ENCODE assay signal across 8 cellular contexts in the genomic region with DNA sequence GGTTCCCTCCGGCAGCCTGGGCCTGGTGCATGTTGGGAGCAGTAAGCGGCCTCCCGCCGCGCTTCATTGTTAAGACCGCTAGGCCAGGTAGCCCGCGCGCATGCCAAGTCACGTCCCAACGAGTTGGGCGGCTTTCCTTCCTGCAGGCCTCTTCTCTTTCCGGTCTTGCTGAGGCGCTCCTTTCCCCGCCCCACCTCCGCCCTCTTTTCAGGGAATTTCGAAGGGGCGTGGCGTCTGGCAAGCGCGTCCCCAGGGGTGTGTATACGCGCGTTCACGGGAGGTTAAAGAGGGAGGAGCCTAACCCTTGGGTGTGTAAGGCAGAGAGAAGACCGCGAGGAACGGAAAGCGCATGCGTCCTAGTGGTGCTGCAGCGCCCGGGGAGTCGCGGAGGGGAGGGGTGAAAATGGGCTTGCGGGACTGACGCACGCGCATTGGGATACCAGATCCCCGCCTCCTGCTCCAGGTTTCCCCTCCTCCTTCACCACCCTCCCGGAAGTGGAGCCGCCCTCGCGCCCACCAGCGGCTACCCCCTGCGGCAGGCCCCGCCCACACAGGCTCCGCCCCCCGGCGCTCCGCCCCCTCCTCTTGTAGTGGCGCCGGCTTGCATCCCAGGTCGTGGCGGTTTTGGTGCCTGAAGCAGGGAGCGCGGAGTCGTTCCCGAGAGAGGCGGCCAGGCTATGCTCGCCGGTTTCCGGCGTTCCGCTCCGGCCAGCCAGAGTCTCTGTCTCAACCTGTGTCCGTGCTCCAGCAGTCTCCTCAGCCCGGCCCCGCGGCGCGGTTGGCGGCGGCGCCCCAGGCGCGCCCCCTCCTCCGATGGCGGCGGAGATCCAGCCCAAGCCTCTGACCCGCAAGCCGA. TPM values are rescaled to one million over a fixed set of nuclear protein-coding genes. Genes with fewer than 3 reads are reported as not detected.
DNase-seq lines count a peak whose midpoint lies in the region; ATAC-seq and TF ChIP-seq lines count a peak whose summit lies in the region.

A gene with protein sequence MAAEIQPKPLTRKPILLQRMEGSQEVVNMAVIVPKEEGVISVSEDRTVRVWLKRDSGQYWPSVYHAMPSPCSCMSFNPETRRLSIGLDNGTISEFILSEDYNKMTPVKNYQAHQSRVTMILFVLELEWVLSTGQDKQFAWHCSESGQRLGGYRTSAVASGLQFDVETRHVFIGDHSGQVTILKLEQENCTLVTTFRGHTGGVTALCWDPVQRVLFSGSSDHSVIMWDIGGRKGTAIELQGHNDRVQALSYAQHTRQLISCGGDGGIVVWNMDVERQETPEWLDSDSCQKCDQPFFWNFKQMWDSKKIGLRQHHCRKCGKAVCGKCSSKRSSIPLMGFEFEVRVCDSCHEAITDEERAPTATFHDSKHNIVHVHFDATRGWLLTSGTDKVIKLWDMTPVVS (plus strand): TSS at position 588 of the 856 bp plus-strand sequence. CDS start 226 bp downstream, at position 814.

- no peaks in the 10 kb centered on the region for H4K20me1 ChIP-seq in osteoblast (ENCODE audit: insufficient read depth, low read length)

- H3K9me3 ChIP-seq in osteoblast (ENCODE audit: low read depth, low read length) (no peaks in the 10 kb centered on the region), thoracic aorta (no peaks in the 10 kb centered on the region)

- H3K27me3 ChIP-seq in osteoblast (ENCODE audit: insufficient read depth, low read length) (no peaks in the 10 kb centered on the region), thoracic aorta (replicated peaks; ENCODE audit: insufficient read depth) (no peaks in the 10 kb centered on the region)

- TF ChIP-seq CTCF in GM10266 (IDR thresholded peaks at IDR 0.05; ENCODE audit: control insufficient read depth, insufficient read depth, low read depth, missing control alignments) (no peak), glutamatergic neuron (IDR thresholded peaks at IDR 0.05; ENCODE audit: partially characterized antibody, unreplicated experiment) (no peak), osteoblast (IDR thresholded peaks at IDR 0.05; ENCODE audit: extremely low read depth, low read depth, low read length) (no peak), thoracic aorta (IDR thresholded peaks at IDR 0.05) (no peak)

- peak within 1 kb of the TSS; percentile 95 for H2AFZ ChIP-seq in osteoblast (ENCODE audit: low read length)

- H3K4me3 ChIP-seq in osteoblast (ENCODE audit: insufficient read depth, low read length), result peak within 1 kb of the TSS; percentile 85
- peak within 1 kb of the TSS; percentile 88 for H3K4me3 ChIP-seq in thoracic aorta

- peaks cover 34% of the 10 kb centered on the region for H3K4me1 ChIP-seq in osteoblast (ENCODE audit: insufficient read depth, low read length)
- H3K4me1 ChIP-seq in thoracic aorta (ENCODE audit: control insufficient read depth in 1 of 2, low read depth in 2 of 2), result peaks cover 6 to 31% of the 10 kb centered on the region in 2 donors

- no peaks in the 10 kb centered on the region for H3K36me3 ChIP-seq in osteoblast (ENCODE audit: insufficient read depth, low read length)
- no peaks in the 10 kb centered on the region for H3K36me3 ChIP-seq in thoracic aorta

- H3K27me3 Mint-ChIP-seq in activated naive CD8-positive, alpha-beta T cell treated with anti-CD3 and anti-CD28 coated beads for 36 hours, result no peaks in the 10 kb centered on the region
- H3K27me3 Mint-ChIP-seq in glutamatergic neuron (ENCODE audit: unreplicated experiment), result peaks cover 2% of the 10 kb centered on the region

- peak within 1 kb of the TSS; percentile 86 for H3K4me3 Mint-ChIP-seq in activated naive CD8-positive, alpha-beta T cell treated with anti-CD3 and anti-CD28 coated beads for 36 hours
- peak within 1 kb of the TSS; percentile 99 for H3K4me3 Mint-ChIP-seq in glutamatergic neuron (ENCODE audit: unreplicated experiment)

- H3K36me3 Mint-ChIP-seq in activated naive CD8-positive, alpha-beta T cell treated with anti-CD3 and anti-CD28 coated beads for 36 hours, result peaks cover 5% of the 10 kb centered on the region
- no peaks in the 10 kb centered on the region for H3K36me3 Mint-ChIP-seq in glutamatergic neuron (ENCODE audit: unreplicated experiment)

- DNase-seq in GM10266 (ENCODE audit: extremely low spot score) (peak; percentile 97), NCI-H1105 (lab: John Stamatoyannopoulos, UW) (peak; percentile 96), SKM-1 treated with dmso at 0.1 percent for 144 hours (lab: John Stamatoyannopoulos, UW; ENCODE audit: unreplicated experiment) (peak; percentile 100), glutamatergic neuron (peak; percentile 99), osteoblast (ENCODE audit: insufficient read length, low spot score, missing footprints) (peak; percentile 96), thoracic aorta (ENCODE audit: low spot score) (peak; percentile 99)
- DNase-seq in activated naive CD8-positive, alpha-beta T cell treated with anti-CD3 and anti-CD28 coated beads for 36 hours, result peak; percentile 98

- peak within 1 kb of the TSS; percentile 86 for H3K4me2 ChIP-seq in osteoblast (ENCODE audit: insufficient read depth, low read length)

- ATAC-seq in HG02623 (IDR thresholded peaks at IDR 0.05; ENCODE audit: unreplicated experiment) (peak; percentile 70), thoracic aorta (ENCODE audit: insufficient number of reproducible peaks, low FRiP score, low read depth) (peak; percentile 99)

- peak within 1 kb of the TSS; percentile 97 for H3K27ac Mint-ChIP-seq in activated naive CD8-positive, alpha-beta T cell treated with anti-CD3 and anti-CD28 coated beads for 36 hours
- peak within 1 kb of the TSS; percentile 91 for H3K27ac Mint-ChIP-seq in glutamatergic neuron (ENCODE audit: unreplicated experiment)

- peaks cover 28% of the 10 kb centered on the region for H3K4me1 Mint-ChIP-seq in activated naive CD8-positive, alpha-beta T cell treated with anti-CD3 and anti-CD28 coated beads for 36 hours
- H3K4me1 Mint-ChIP-seq in glutamatergic neuron (ENCODE audit: low read depth, unreplicated experiment), result peaks cover 15% of the 10 kb centered on the region

- peaks cover 47% of the 10 kb centered on the region for H3K79me2 ChIP-seq in osteoblast (ENCODE audit: insufficient read depth, low read length)

- no peaks in the 10 kb centered on the region for H3K9me3 Mint-ChIP-seq in activated naive CD8-positive, alpha-beta T cell treated with anti-CD3 and anti-CD28 coated beads for 36 hours
- H3K9me3 Mint-ChIP-seq in glutamatergic neuron (ENCODE audit: unreplicated experiment), result peaks cover 10% of the 10 kb centered on the region

- H3K27ac ChIP-seq in osteoblast (ENCODE audit: low read depth, low read length) (peak within 1 kb of the TSS; percentile 75), thoracic aorta (peak within 1 kb of the TSS; percentile 82 to 87)

RNA-seq across cellular contexts. Expression of the gene that starts here (rescaled TPM):
- total RNA-seq in activated naive CD8-positive, alpha-beta T cell treated with anti-CD3 and anti-CD28 coated beads for 36 hours, result 1 to 10 TPM; 6.0 to 7.9 TPM
- total RNA-seq in glutamatergic neuron (ENCODE audit: unreplicated experiment) (43.0 TPM), osteoblast (11.2 and 11.9 TPM in 2 replicates), thoracic aorta (10 to 100 TPM; 14.6 to 19.3 TPM)

Comparison
In these comparisons a context has a peak if more than half of its experiments do, and no peak if none do; other contexts are left out.
1. Peak in every context shown above with its lines: DNase-seq, ATAC-seq, H3K4me3 ChIP-seq and H3K27ac ChIP-seq.